Comparison of ENCODE assay signal across 9 cellular contexts in the genomic region with DNA sequence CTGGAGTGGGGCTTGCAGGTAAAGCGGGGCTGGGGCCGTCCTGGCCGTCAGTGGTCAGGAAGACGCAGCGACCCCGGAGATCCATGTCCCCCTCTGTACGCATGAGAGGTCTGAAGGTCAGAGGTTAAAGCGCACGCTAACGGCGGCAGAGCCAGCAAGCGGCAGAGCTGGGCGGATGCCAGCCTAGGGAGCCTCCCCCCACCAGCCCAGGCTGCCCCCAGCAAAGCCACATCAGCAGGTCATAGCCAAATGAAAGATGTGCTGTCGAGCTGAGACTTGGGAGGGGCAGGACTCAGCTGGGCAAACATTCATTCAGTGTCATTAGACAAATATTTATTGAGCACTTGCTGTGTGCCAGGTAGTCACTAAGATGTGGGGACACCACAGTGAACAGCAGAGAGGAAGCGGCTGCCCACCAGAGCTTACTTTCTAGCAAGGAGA. TPM values are rescaled to one million over a fixed set of nuclear protein-coding genes. Genes with fewer than 3 reads are reported as not detected.
DNase-seq lines count a peak whose midpoint lies in the region; ATAC-seq and TF ChIP-seq lines count a peak whose summit lies in the region.
"Had no signal": no experiment of that assay in that cellular context is flagged by ENCODE, and none has a peak within 500 bp of the region (broad histone marks: within the 10 kb centered on the region; RNA-seq: fewer than 3 reads in every experiment).

No MANE protein-coding gene starts in this region.

- H3K36me3 ChIP-seq in thymus (ENCODE audit: control insufficient read depth, insufficient read depth): no peaks in the 10 kb centered on the region

- no peak for ATAC-seq in HG03469 (IDR thresholded peaks at IDR 0.05; ENCODE audit: unreplicated experiment)

- H3K27me3 ChIP-seq in thymus (ENCODE audit: control insufficient read depth, insufficient read depth): peaks cover 25% of the 10 kb centered on the region

- no peak for DNase-seq in activated naive CD4-positive, alpha-beta T cell treated with anti-CD3 and anti-CD28 coated beads, Interleukin-2, amount 10 ng/mL, durations not matched to agents 7 days and 5 days
- DNase-seq in activated naive CD4-positive, alpha-beta T cell treated with anti-CD3 and anti-CD28 coated beads for 36 hours: no peak
- DNase-seq in NCI-H345 treated with DMSO at 0.1 percent for 48 hours (lab: John Stamatoyannopoulos, UW; ENCODE audit: unreplicated experiment): peak; percentile 24
- no peak for DNase-seq in glutamatergic neuron
- DNase-seq in NCI-H446 (lab: John Stamatoyannopoulos, UW): no peak
- no peak for DNase-seq in CD14-positive monocyte (ENCODE audit: low spot score)

- TF ChIP-seq CTCF in glutamatergic neuron (IDR thresholded peaks at IDR 0.05; ENCODE audit: partially characterized antibody, unreplicated experiment) (no peak), CD14-positive monocyte (IDR thresholded peaks at IDR 0.05) (no peak)

- no peaks in the 10 kb centered on the region for H3K9me3 ChIP-seq in thymus (ENCODE audit: control insufficient read depth)

- H3K36me3 Mint-ChIP-seq in activated naive CD4-positive, alpha-beta T cell treated with anti-CD3 and anti-CD28 coated beads, Interleukin-2, amount 10 ng/mL, durations not matched to agents 7 days and 5 days: peaks cover 2% of the 10 kb centered on the region
- no peaks in the 10 kb centered on the region for H3K36me3 Mint-ChIP-seq in activated naive CD4-positive, alpha-beta T cell treated with anti-CD3 and anti-CD28 coated beads for 36 hours (ENCODE audit: low read depth)
- H3K36me3 Mint-ChIP-seq in glutamatergic neuron (ENCODE audit: unreplicated experiment) (peaks cover 3% of the 10 kb centered on the region), CD14-positive monocyte (peaks cover 3 to 6% of the 10 kb centered on the region in 2 donors)

- 24% methylated on average over 15 of the region's 15 CpGs for WGBS in thymus

- peaks cover 73% of the 10 kb centered on the region for H3K27me3 Mint-ChIP-seq in activated naive CD4-positive, alpha-beta T cell treated with anti-CD3 and anti-CD28 coated beads, Interleukin-2, amount 10 ng/mL, durations not matched to agents 7 days and 5 days
- peaks cover 46% of the 10 kb centered on the region for H3K27me3 Mint-ChIP-seq in activated naive CD4-positive, alpha-beta T cell treated with anti-CD3 and anti-CD28 coated beads for 36 hours (ENCODE audit: low read depth)
- H3K27me3 Mint-ChIP-seq in glutamatergic neuron (ENCODE audit: unreplicated experiment): peaks cover 13% of the 10 kb centered on the region
- peaks cover 38 to 66% (median 46%) of the 10 kb centered on the region in 3 donors for H3K27me3 Mint-ChIP-seq in CD14-positive monocyte (ENCODE audit: low read depth in 3 of 3)

- CTCF ChIA-PET in activated naive CD4-positive, alpha-beta T cell treated with anti-CD3 and anti-CD28 coated beads, Interleukin-2, amount 10 ng/mL, durations not matched to agents 7 days and 5 days (lab: Charles Lee): interaction anchor here (0.8 to 1.3 kb wide), 3 partner anchors 66 to 204 kb away, joined by 3 to 4 read pairs (median 4); no protein-coding TSS in a partner anchor
- CTCF ChIA-PET in activated naive CD4-positive, alpha-beta T cell treated with anti-CD3 and anti-CD28 coated beads for 36 hours (lab: Charles Lee): no interaction called here

- H3K27ac ChIP-seq in thymus (ENCODE audit: low read depth): no peak overlapping the region

- H3K4me3 ChIP-seq in thymus (ENCODE audit: low read length): peak overlapping the region; percentile 56

- intact Hi-C loops in activated naive CD4-positive, alpha-beta T cell treated with anti-CD3 and anti-CD28 coated beads for 36 hours (cut with micrococcal nuclease): no loop called here
- intact Hi-C loops in CD14-positive monocyte (cut with micrococcal nuclease): no loop called here

- H3K9me3 Mint-ChIP-seq in activated naive CD4-positive, alpha-beta T cell treated with anti-CD3 and anti-CD28 coated beads, Interleukin-2, amount 10 ng/mL, durations not matched to agents 7 days and 5 days: peaks cover 8% of the 10 kb centered on the region
- peaks cover 8% of the 10 kb centered on the region for H3K9me3 Mint-ChIP-seq in activated naive CD4-positive, alpha-beta T cell treated with anti-CD3 and anti-CD28 coated beads for 36 hours
- H3K9me3 Mint-ChIP-seq in glutamatergic neuron (ENCODE audit: unreplicated experiment): peaks cover 12% of the 10 kb centered on the region
- H3K9me3 Mint-ChIP-seq in CD14-positive monocyte: peaks cover 9 to 23% (median 15%) of the 10 kb centered on the region in 7 donors

- H3K4me1 ChIP-seq in thymus (ENCODE audit: control insufficient read depth, insufficient read depth, low read length): no peaks in the 10 kb centered on the region

- H3K27ac Mint-ChIP-seq in activated naive CD4-positive, alpha-beta T cell treated with anti-CD3 and anti-CD28 coated beads, Interleukin-2, amount 10 ng/mL, durations not matched to agents 7 days and 5 days: no peak overlapping the region
- H3K27ac Mint-ChIP-seq in activated naive CD4-positive, alpha-beta T cell treated with anti-CD3 and anti-CD28 coated beads for 36 hours: no peak overlapping the region
- H3K27ac Mint-ChIP-seq in glutamatergic neuron (ENCODE audit: unreplicated experiment) (no peak overlapping the region), CD14-positive monocyte (no peak overlapping the region)

- H3K4me3 Mint-ChIP-seq in activated naive CD4-positive, alpha-beta T cell treated with anti-CD3 and anti-CD28 coated beads, Interleukin-2, amount 10 ng/mL, durations not matched to agents 7 days and 5 days: peak overlapping the region; percentile 56
- no peak overlapping the region for H3K4me3 Mint-ChIP-seq in activated naive CD4-positive, alpha-beta T cell treated with anti-CD3 and anti-CD28 coated beads for 36 hours
- peak overlapping the region; percentile 75 for H3K4me3 Mint-ChIP-seq in glutamatergic neuron (ENCODE audit: unreplicated experiment)
- H3K4me3 Mint-ChIP-seq in CD14-positive monocyte: peak overlapping the region in 1 of 2 donors; percentile 80

- H3K4me1 Mint-ChIP-seq in activated naive CD4-positive, alpha-beta T cell treated with anti-CD3 and anti-CD28 coated beads, Interleukin-2, amount 10 ng/mL, durations not matched to agents 7 days and 5 days: peaks cover 27% of the 10 kb centered on the region
- peaks cover 11% of the 10 kb centered on the region for H3K4me1 Mint-ChIP-seq in activated naive CD4-positive, alpha-beta T cell treated with anti-CD3 and anti-CD28 coated beads for 36 hours (ENCODE audit: low read depth)
- peaks cover 3% of the 10 kb centered on the region for H3K4me1 Mint-ChIP-seq in glutamatergic neuron (ENCODE audit: low read depth, unreplicated experiment)
- peaks cover 3% of the 10 kb centered on the region for H3K4me1 Mint-ChIP-seq in CD14-positive monocyte

RNA-seq across cellular contexts. Expression of a gene that starts 0.6 kb away (rescaled TPM):
- total RNA-seq in activated naive CD4-positive, alpha-beta T cell treated with anti-CD3 and anti-CD28 coated beads for 36 hours: under 1 TPM; 0.27 to 0.50 TPM
- 2.4 TPM for total RNA-seq in glutamatergic neuron (ENCODE audit: unreplicated experiment)
- polyA plus RNA-seq in thymus: 1.5 TPM
- under 1 TPM in 1 of 2 donors, not detected in 1; 0.08 TPM for polyA plus RNA-seq in CD14-positive monocyte
- total RNA-seq: lower leg skin had no signal
